31 cellular contexts compared by ENCODE assay signal in the genomic region with DNA sequence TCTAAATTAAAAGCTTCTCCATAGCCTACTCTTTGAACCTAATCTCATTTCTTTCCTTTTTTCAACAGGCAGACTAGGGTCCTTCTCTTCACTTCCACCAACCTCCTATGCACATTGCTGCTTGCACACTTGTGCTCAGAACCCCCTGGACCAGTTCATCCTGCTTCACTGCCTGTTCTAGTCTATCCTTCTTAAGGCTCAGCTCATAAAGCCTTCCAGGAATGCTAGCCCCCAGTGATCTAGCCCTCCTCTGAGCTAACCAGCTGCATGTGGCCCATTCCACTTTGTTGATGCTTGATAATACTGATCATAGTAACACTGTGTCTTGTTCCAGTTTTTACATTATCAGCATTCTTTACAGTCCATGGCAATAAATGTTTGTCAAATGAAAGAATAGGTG. TPM values are rescaled to one million over a fixed set of nuclear protein-coding genes. Genes with fewer than 3 reads are reported as not detected.
DNase-seq lines count a peak whose midpoint lies in the region; ATAC-seq, FAIRE-seq and TF ChIP-seq lines count a peak whose summit lies in the region.
"Had no signal": no experiment of that assay in that cellular context is flagged by ENCODE, and none has a peak within 500 bp of the region (broad histone marks: within the 10 kb centered on the region; RNA-seq: fewer than 3 reads in every experiment).

No MANE protein-coding gene starts in this region.

- CTCF ChIA-PET in HepG2 (lab: Yijun Ruan, JAX; ENCODE audit: low intra/inter-chr PET ratio, low total read pairs): no interaction called here
- CTCF ChIA-PET in K562 (lab: Yijun Ruan, JAX; ENCODE audit: low intra/inter-chr PET ratio): no interaction called here
- CTCF ChIA-PET in HEK293T (lab: Yijun Ruan, JAX): interaction anchor here (2.4 kb wide), 1 partner anchor 13 kb away, joined by 9 read pairs; no protein-coding TSS in a partner anchor

- H2AFZ ChIP-seq in HepG2 (ENCODE audit: low read length): no peak overlapping the region
- no peak overlapping the region for H2AFZ ChIP-seq in K562 (ENCODE audit: low read depth, low read length)
- no peak overlapping the region for H2AFZ ChIP-seq in neural progenitor cell (replicated peaks)

- H3K27ac Mint-ChIP-seq in neural progenitor cell: no peak overlapping the region
- H3K27ac Mint-ChIP-seq: CD14-positive monocyte; CD8-positive, alpha-beta memory T cell; HFFc6 had no signal

- H3K9me3 Mint-ChIP-seq in neural progenitor cell: peaks cover 12% of the 10 kb centered on the region
- H3K9me3 Mint-ChIP-seq: HFFc6 had no signal

- no peaks in the 10 kb centered on the region for H3K36me3 Mint-ChIP-seq in neural progenitor cell
- H3K36me3 Mint-ChIP-seq: CD14-positive monocyte; CD8-positive, alpha-beta memory T cell had no signal

- H3K4me3 ChIP-seq in HepG2 (replicated peaks in 1 of 3; ENCODE audit: insufficient read depth in 1 of 3, low read depth in 2 of 3, low read length in 3 of 3) (no peak overlapping the region), right lobe of liver (no peak overlapping the region), K562 (no peak overlapping the region), neural progenitor cell (no peak overlapping the region)
- H3K4me3 ChIP-seq: Peyer's patch, SK-N-MC had no signal

- H3K27ac ChIP-seq in HepG2 (ENCODE audit: extremely low read length, insufficient read depth, low read length) (no peak overlapping the region), right lobe of liver (no peak overlapping the region), K562 (ENCODE audit: extremely low read depth, low read depth, low read length) (no peak overlapping the region), neural progenitor cell (no peak overlapping the region)
- H3K27ac ChIP-seq: 22Rv1, Peyer's patch, SK-N-MC had no signal

- H3K4me3 Mint-ChIP-seq in neural progenitor cell: no peak overlapping the region
- H3K4me3 Mint-ChIP-seq: CD14-positive monocyte; CD8-positive, alpha-beta memory T cell; HFFc6 had no signal

- H3F3A ChIP-seq in neural progenitor cell (ENCODE audit: low read depth): no peaks in the 10 kb centered on the region

- no peak for TF ChIP-seq POLR2A in HepG2 (IDR thresholded peaks at IDR 0.05; ENCODE audit: insufficient read depth in 1 of 2, low read depth in 2 of 2, low read length in 2 of 2)
- TF ChIP-seq POLR2A in right lobe of liver (IDR thresholded peaks at IDR 0.05): no peak
- TF ChIP-seq POLR2A in K562 (conservative IDR thresholded peaks at IDR 0.05): no peak

- ATAC-seq in HepG2 (no peak), right lobe of liver (no peak), K562 (no peak), GM18873 (IDR thresholded peaks at IDR 0.05; ENCODE audit: low FRiP score, unreplicated experiment) (no peak)

- no peaks in the 10 kb centered on the region for H3K9me3 ChIP-seq in HepG2 (ENCODE audit: low read length)
- H3K9me3 ChIP-seq in right lobe of liver: no peaks in the 10 kb centered on the region
- H3K9me3 ChIP-seq in K562 (replicated peaks; ENCODE audit: control insufficient read depth, insufficient read depth, low read depth, low read length): no peaks in the 10 kb centered on the region
- H3K9me3 ChIP-seq in neural progenitor cell (ENCODE audit: low read depth): no peaks in the 10 kb centered on the region
- H3K9me3 ChIP-seq: BE2C, Peyer's patch had no signal

- H3K79me2 ChIP-seq in HepG2 (ENCODE audit: insufficient read depth, low read length) (no peaks in the 10 kb centered on the region), K562 (ENCODE audit: control insufficient read depth, insufficient read depth, low read length) (no peaks in the 10 kb centered on the region), neural progenitor cell (ENCODE audit: low read depth) (no peaks in the 10 kb centered on the region)

- H3K27me3 ChIP-seq in HepG2 (ENCODE audit: control insufficient read depth in 1 of 2, insufficient read depth in 2 of 2, low read length in 2 of 2) (no peaks in the 10 kb centered on the region), right lobe of liver (no peaks in the 10 kb centered on the region), K562 (ENCODE audit: control insufficient read depth in 2 of 2, insufficient read depth in 2 of 2, low read length in 2 of 2) (peaks cover 0 to 5% of the 10 kb centered on the region in 2 experiments; a peak in 1 of 5 replicates), neural progenitor cell (no peaks in the 10 kb centered on the region)
- H3K27me3 ChIP-seq: BE2C, Peyer's patch had no signal

- H3K27me3 Mint-ChIP-seq in neural progenitor cell (ENCODE audit: insufficient read depth, low read depth): no peaks in the 10 kb centered on the region

- H3K4me1 Mint-ChIP-seq in neural progenitor cell: peaks cover 3% of the 10 kb centered on the region
- H3K4me1 Mint-ChIP-seq: CD14-positive monocyte; CD8-positive, alpha-beta memory T cell had no signal

- no peak for TF ChIP-seq RAD21 in HepG2 (CRISPR knock-in tag; IDR thresholded peaks at IDR 0.05)
- TF ChIP-seq RAD21 in K562 (CRISPR knock-in tag; conservative IDR thresholded peaks at IDR 0.05 in 1 of 2, IDR thresholded peaks at IDR 0.05 in 1 of 2): no peak

- no peaks in the 10 kb centered on the region for H3K9me1 ChIP-seq in K562 (ENCODE audit: control insufficient read depth, insufficient read depth, low read length)

- H4K20me1 ChIP-seq in HepG2 (ENCODE audit: insufficient read depth, low read length) (no peaks in the 10 kb centered on the region), K562 (replicated peaks; ENCODE audit: control insufficient read depth, insufficient read depth, low read length) (no peaks in the 10 kb centered on the region), neural progenitor cell (ENCODE audit: low read depth) (no peaks in the 10 kb centered on the region)

- H3K9ac ChIP-seq in HepG2 (ENCODE audit: insufficient read depth, low read depth, low read length) (no peak overlapping the region), K562 (ENCODE audit: insufficient read depth in 1 of 2, low read depth in 2 of 2, low read length in 2 of 2) (no peak overlapping the region), neural progenitor cell (no peak overlapping the region)

- BruUV-seq in HepG2 (replicated peaks; lab: Mats Ljungman, UMichigan) (no TSS peak), K562 (replicated peaks; lab: Mats Ljungman, UMichigan) (no TSS peak)

- no peak for DNase-seq in HepG2 (ENCODE audit: low spot score)
- DNase-seq in right lobe of liver: no peak
- DNase-seq in K562 (ENCODE audit: extremely low read depth in 1 of 4, low spot score in 3 of 4): no peak
- peak; percentile 18 for DNase-seq in neural progenitor cell (ENCODE audit: low spot score)
- no peak for DNase-seq in HEK293T (ENCODE audit: extremely low spot score)
- DNase-seq in GM13977 (ENCODE audit: low spot score): no peak
- no peak for DNase-seq in NCI-H146 (lab: John Stamatoyannopoulos, UW)
- DNase-seq: ACHN; BE2C; CD8-positive, alpha-beta memory T cell; DMS 273 treated with DMSO at 0.1 percent for 48 hours; DMS79; EL; GF-D8; HFFc6; Kasumi-1; NCI-H1092 treated with DMSO at 0.1 percent for 48 hours; NCI-H1436 treated with DMSO at 0.1 percent for 48 hours; NCI-H2029; NCI-H446 treated with DMSO at 0.1 percent for 48 hours; NCI-H526 treated with DMSO at 0.1 percent for 48 hours; Peyer's patch; SIG-M5 had no signal

- no peak for TF ChIP-seq EP300 in HepG2 (IDR thresholded peaks at IDR 0.05; ENCODE audit: low read depth in 2 of 2, low read length in 2 of 2)
- TF ChIP-seq EP300 in HepG2 (CRISPR knock-in tag; IDR thresholded peaks at IDR 0.05; ENCODE audit: borderline replicate concordance): no peak
- no peak for TF ChIP-seq EP300 in K562 (IDR thresholded peaks at IDR 0.05; ENCODE audit: low read length)

- intact Hi-C loops in HepG2 (cut with micrococcal nuclease; ENCODE audit: unreplicated experiment) (no loop called here), right lobe of liver (cut with DNase I) (no loop called here), K562 (cut with micrococcal nuclease) (no loop called here)

- H3K36me3 ChIP-seq in HepG2 (replicated peaks in 1 of 2; ENCODE audit: control insufficient read depth in 1 of 2, insufficient read depth in 2 of 2, low read length in 2 of 2): no peaks in the 10 kb centered on the region
- H3K36me3 ChIP-seq in right lobe of liver: no peaks in the 10 kb centered on the region
- H3K36me3 ChIP-seq in K562 (ENCODE audit: control insufficient read depth, insufficient read depth, low read length): no peaks in the 10 kb centered on the region
- no peaks in the 10 kb centered on the region for H3K36me3 ChIP-seq in neural progenitor cell
- H3K36me3 ChIP-seq: BE2C, Peyer's patch had no signal

- TF ChIP-seq CTCF in HepG2 (CRISPR knock-in tag; IDR thresholded peaks at IDR 0.05) (no peak), right lobe of liver (IDR thresholded peaks at IDR 0.05) (no peak), K562 (IDR thresholded peaks at IDR 0.05 in 2 of 3, conservative IDR thresholded peaks at IDR 0.05 in 1 of 3; ENCODE audit: insufficient read depth in 2 of 3, low read depth in 1 of 3, low read length in 3 of 3) (no peak), neural progenitor cell (IDR thresholded peaks at IDR 0.05) (no peak), GM13977 (IDR thresholded peaks at IDR 0.05; ENCODE audit: extremely low read depth, insufficient read depth, missing control alignments) (no peak)

- POLR2A ChIA-PET in HepG2 (lab: Yijun Ruan, JAX) (interaction anchor here (1.2 kb wide), 1 partner anchor 23 kb away, joined by 4 read pairs; a partner anchor contains a TSS), K562 (lab: Yijun Ruan, JAX) (no interaction called here), HEK293T (lab: Yijun Ruan, JAX) (interaction anchor here (1.4 kb wide), 1 partner anchor 23 kb away, joined by 11 read pairs; a partner anchor contains a TSS)

- FAIRE-seq in HepG2 (lab: Jason Lieb, UNC) (no peak), K562 (lab: Jason Lieb, UNC) (no peak)
- FAIRE-seq: GM12891, GM19239, H54 had no signal

- H3K4me1 ChIP-seq in HepG2 (ENCODE audit: insufficient read depth, low read length): no peaks in the 10 kb centered on the region
- no peaks in the 10 kb centered on the region for H3K4me1 ChIP-seq in right lobe of liver
- H3K4me1 ChIP-seq in K562 (replicated peaks in 1 of 2; ENCODE audit: control insufficient read depth in 2 of 2, insufficient read depth in 2 of 2, low read length in 2 of 2): no peaks in the 10 kb centered on the region
- H3K4me1 ChIP-seq in neural progenitor cell: peaks cover 23% of the 10 kb centered on the region
- H3K4me1 ChIP-seq: BE2C, Peyer's patch had no signal

- no peak overlapping the region for H3K4me2 ChIP-seq in HepG2 (ENCODE audit: low read depth, low read length)
- H3K4me2 ChIP-seq in K562 (ENCODE audit: insufficient read depth, low read length): no peak overlapping the region
- H3K4me2 ChIP-seq in neural progenitor cell: no peak overlapping the region

- in situ Hi-C loops in HepG2 (cut with HindIII; ENCODE audit: extremely low pct_ligation_motif_present, low pct_unique_long_range_greater_than_20kb) (no loop called here), K562 (cut with MboI) (no loop called here), GM13977 (cut with MboI; ENCODE audit: low pct_unique_long_range_greater_than_20kb, low sequenced_read_pairs, unreplicated experiment) (no loop called here)

RNA-seq across cellular contexts. Expression of a gene that starts 22.9 kb away (rescaled TPM):
- total RNA-seq in HepG2 (2016; rRNA removed; fragmentation: Illumina TruSeq; extraction: Trizol) (133 and 163 TPM in 2 replicates), right lobe of liver (100 to 1,000 TPM in 1 of 6 experiments, 10 to 100 TPM in 5; 51.2 to 151 (median 74.0) TPM), K562 (2014; rRNA removed) (59.3 and 65.5 TPM in 2 replicates), K562 (2014; rRNA removed; fragmentation: Illumina TruSeq; extraction: Trizol) (36.2 and 36.8 TPM in 2 replicates), K562 (2015; rRNA removed; fragmentation: Illumina TruSeq; extraction: Trizol) (12.1 and 12.9 TPM in 2 replicates), K562 (2021) (61.6 and 78.8 TPM in 2 replicates), neural progenitor cell (ENCODE audit: low replicate concordance) (166 and 204 TPM in 2 replicates)
- total RNA-seq in HepG2 (2016; cell fraction: cytosol; rRNA removed; fragmentation: Illumina TruSeq; extraction: Trizol; ENCODE audit: low read depth): 21.0 and 24.9 TPM in 2 replicates
- total RNA-seq in HepG2 (2016; cell fraction: insoluble cytoplasmic fraction; rRNA removed; fragmentation: Illumina TruSeq; extraction: Trizol): 129 and 150 TPM in 2 replicates
- total RNA-seq in HepG2 (2016; cell fraction: membrane; rRNA removed; fragmentation: Illumina TruSeq; extraction: Trizol): 39.4 and 42.4 TPM in 2 replicates
- 97.4 and 99.8 TPM in 2 replicates for total RNA-seq in HepG2 (2016; cell fraction: nucleus; rRNA removed; fragmentation: Illumina TruSeq; extraction: Trizol)
- polyA plus RNA-seq in HepG2 (2011; rRNA removed) (95.8 and 115 TPM in 2 replicates), K562 (2011; rRNA removed) (6.7 and 25.1 TPM in 2 replicates), K562 (2014; fragmentation: Illumina TruSeq; extraction: Trizol) (57.9 and 63.6 TPM in 2 replicates), K562 (2014; fragmentation: Nextera tagmentation; extraction: Ambion mirVana) (10 to 100 TPM in 1 of 2 experiments, 1 to 10 TPM in 1; 8.6 to 14.7 TPM), K562 (2014; rRNA removed) (71.5 and 84.2 TPM in 2 replicates)
- 75.7 and 106 TPM in 2 replicates for polyA plus RNA-seq in HepG2 (2011; cell fraction: cytosol; rRNA removed)
- 121 and 144 TPM in 2 replicates for polyA plus RNA-seq in HepG2 (2011; cell fraction: nucleus; rRNA removed)
- 256 and 310 TPM in 2 replicates for polyA plus RNA-seq in HepG2 (2012)
- 30.4 and 30.8 TPM in 2 replicates for polyA plus RNA-seq in HepG2 (2016; cell fraction: cytosol; fragmentation: Illumina TruSeq; extraction: Trizol; ENCODE audit: low read depth)
- polyA plus RNA-seq in HepG2 (2016; cell fraction: insoluble cytoplasmic fraction; fragmentation: Illumina TruSeq; extraction: Trizol; ENCODE audit: low read depth): 194 and 210 TPM in 2 replicates
- 33.7 and 34.4 TPM in 2 replicates for polyA plus RNA-seq in HepG2 (2016; cell fraction: membrane; fragmentation: Illumina TruSeq; extraction: Trizol; ENCODE audit: low read depth)
- polyA plus RNA-seq in HepG2 (2016; cell fraction: nucleus; fragmentation: Illumina TruSeq; extraction: Trizol; ENCODE audit: insufficient read depth, low read depth): 169 and 170 TPM in 2 replicates
- 247 and 513 TPM in 2 replicates for polyA minus RNA-seq in HepG2 (2011; rRNA and poly(A)+ RNA removed; ENCODE audit: low replicate concordance)
- polyA minus RNA-seq in HepG2 (2011; cell fraction: cytosol; rRNA and poly(A)+ RNA removed): 80.2 and 88.3 TPM in 2 replicates
- polyA minus RNA-seq in HepG2 (2011; cell fraction: nucleus; rRNA and poly(A)+ RNA removed): 109 and 121 TPM in 2 replicates
- 36.0 and 39.7 TPM in 2 replicates for total RNA-seq in K562 (2011; cell fraction: chromatin; rRNA removed; ENCODE audit: low replicate concordance)
- total RNA-seq in K562 (2011; cell fraction: nucleolus; rRNA removed): 29.1 and 29.2 TPM in 2 replicates
- 31.7 TPM in 2 replicates for total RNA-seq in K562 (2011; cell fraction: nucleoplasm; rRNA removed)
- 7.6 and 14.9 TPM in 2 replicates for polyA plus RNA-seq in K562 (2011; cell fraction: cytosol; rRNA removed)
- 12.3 and 25.6 TPM in 2 replicates for polyA plus RNA-seq in K562 (2011; cell fraction: nucleus; rRNA removed)
- 40.8 and 809 TPM in 2 replicates for polyA plus RNA-seq in K562 (2012)
- polyA minus RNA-seq in K562 (2011; rRNA and poly(A)+ RNA removed): 11.2 and 33.6 TPM in 2 replicates
- polyA minus RNA-seq in K562 (2011; cell fraction: cytosol; rRNA and poly(A)+ RNA removed): 5.7 and 28.2 TPM in 2 replicates
- polyA minus RNA-seq in K562 (2011; cell fraction: nucleus; rRNA and poly(A)+ RNA removed): 7.8 and 23.7 TPM in 2 replicates

RNA-seq across cellular contexts. Expression of a gene that starts 40.7 kb away (rescaled TPM):
- 7.1 and 7.3 TPM in 2 replicates for total RNA-seq in HepG2 (2016; rRNA removed; fragmentation: Illumina TruSeq; extraction: Trizol)
- total RNA-seq in HepG2 (2016; cell fraction: cytosol; rRNA removed; fragmentation: Illumina TruSeq; extraction: Trizol; ENCODE audit: low read depth): 0.62 and 0.71 TPM in 2 replicates
- total RNA-seq in HepG2 (2016; cell fraction: insoluble cytoplasmic fraction; rRNA removed; fragmentation: Illumina TruSeq; extraction: Trizol): 6.7 and 7.7 TPM in 2 replicates
- 2.9 and 3.1 TPM in 2 replicates for total RNA-seq in HepG2 (2016; cell fraction: membrane; rRNA removed; fragmentation: Illumina TruSeq; extraction: Trizol)
- total RNA-seq in HepG2 (2016; cell fraction: nucleus; rRNA removed; fragmentation: Illumina TruSeq; extraction: Trizol): 6.0 and 6.7 TPM in 2 replicates
- 2.3 and 2.5 TPM in 2 replicates for polyA plus RNA-seq in HepG2 (2011; rRNA removed)
- 1.6 and 1.9 TPM in 2 replicates for polyA plus RNA-seq in HepG2 (2011; cell fraction: cytosol; rRNA removed)
- 4.2 and 4.6 TPM in 2 replicates for polyA plus RNA-seq in HepG2 (2011; cell fraction: nucleus; rRNA removed)
- 3.8 and 4.2 TPM in 2 replicates for polyA plus RNA-seq in HepG2 (2012)
- polyA plus RNA-seq in HepG2 (2016; cell fraction: cytosol; fragmentation: Illumina TruSeq; extraction: Trizol; ENCODE audit: low read depth): 0.28 and 0.36 TPM in 2 replicates
- 6.6 and 6.9 TPM in 2 replicates for polyA plus RNA-seq in HepG2 (2016; cell fraction: insoluble cytoplasmic fraction; fragmentation: Illumina TruSeq; extraction: Trizol; ENCODE audit: low read depth)
- 1.2 and 1.4 TPM in 2 replicates for polyA plus RNA-seq in HepG2 (2016; cell fraction: membrane; fragmentation: Illumina TruSeq; extraction: Trizol; ENCODE audit: low read depth)
- 8.0 and 9.2 TPM in 2 replicates for polyA plus RNA-seq in HepG2 (2016; cell fraction: nucleus; fragmentation: Illumina TruSeq; extraction: Trizol; ENCODE audit: insufficient read depth, low read depth)
- polyA minus RNA-seq in HepG2 (2011; rRNA and poly(A)+ RNA removed; ENCODE audit: low replicate concordance): 2.2 and 6.9 TPM in 2 replicates
- 5.0 and 5.1 TPM in 2 replicates for polyA minus RNA-seq in HepG2 (2011; cell fraction: cytosol; rRNA and poly(A)+ RNA removed)
- 13.9 and 14.8 TPM in 2 replicates for polyA minus RNA-seq in HepG2 (2011; cell fraction: nucleus; rRNA and poly(A)+ RNA removed)
- 1 to 10 TPM; 2.6 to 6.9 (median 3.4) TPM for total RNA-seq in right lobe of liver
- 5.5 and 7.9 TPM in 2 replicates for total RNA-seq in K562 (2011; cell fraction: chromatin; rRNA removed; ENCODE audit: low replicate concordance)
- 4.5 and 5.7 TPM in 2 replicates for total RNA-seq in K562 (2011; cell fraction: nucleolus; rRNA removed)
- 7.8 and 9.9 TPM in 2 replicates for total RNA-seq in K562 (2011; cell fraction: nucleoplasm; rRNA removed)
- 9.9 and 10.9 TPM in 2 replicates for total RNA-seq in K562 (2014; rRNA removed)
- 9.0 and 12.4 TPM in 2 replicates for total RNA-seq in K562 (2014; rRNA removed; fragmentation: Illumina TruSeq; extraction: Trizol)
- 4.3 and 4.5 TPM in 2 replicates for total RNA-seq in K562 (2015; rRNA removed; fragmentation: Illumina TruSeq; extraction: Trizol)
- total RNA-seq in K562 (2021): 10.6 and 13.6 TPM in 2 replicates
- polyA plus RNA-seq in K562 (2011; rRNA removed): 3.0 and 5.2 TPM in 2 replicates
- polyA plus RNA-seq in K562 (2011; cell fraction: cytosol; rRNA removed): 2.7 and 3.4 TPM in 2 replicates
- 3.0 and 4.5 TPM in 2 replicates for polyA plus RNA-seq in K562 (2011; cell fraction: nucleus; rRNA removed)
- 5.3 and 9.9 TPM in 2 replicates for polyA plus RNA-seq in K562 (2012)
- 8.3 and 9.1 TPM in 2 replicates for polyA plus RNA-seq in K562 (2014; fragmentation: Illumina TruSeq; extraction: Trizol)
- polyA plus RNA-seq in K562 (2014; fragmentation: Nextera tagmentation; extraction: Ambion mirVana): 1 to 10 TPM; 2.1 TPM
- polyA plus RNA-seq in K562 (2014; rRNA removed): 6.7 and 8.8 TPM in 2 replicates
- 6.8 and 8.7 TPM in 2 replicates for polyA minus RNA-seq in K562 (2011; rRNA and poly(A)+ RNA removed)
- polyA minus RNA-seq in K562 (2011; cell fraction: cytosol; rRNA and poly(A)+ RNA removed): 4.3 and 6.0 TPM in 2 replicates
- polyA minus RNA-seq in K562 (2011; cell fraction: nucleus; rRNA and poly(A)+ RNA removed): 5.4 and 6.9 TPM in 2 replicates
- 8.3 and 9.8 TPM in 2 replicates for total RNA-seq in neural progenitor cell (ENCODE audit: low replicate concordance)
- total RNA-seq: OCI-LY7 had no signal
- polyA plus RNA-seq: CD8-positive, alpha-beta memory T cell had no signal
